In genomic region chr9:130997925-130998595, GRCh38 we compare ENCODE assay signal across 9 cellular contexts. TPM values are rescaled to one million over a fixed set of nuclear protein-coding genes. Genes with fewer than 3 reads are reported as not detected.
DNase-seq lines count a peak whose midpoint lies in the region; ATAC-seq and TF ChIP-seq lines count a peak whose summit lies in the region.
"Had no signal": no experiment of that assay in that cellular context is flagged by ENCODE, and none has a peak within 500 bp of the region (broad histone marks: within the 10 kb centered on the region; RNA-seq: fewer than 3 reads in every experiment).

No MANE protein-coding gene starts in this region.

- no peak overlapping the region for H3K4me3 Mint-ChIP-seq in type B pancreatic cell
- H3K4me3 Mint-ChIP-seq: central memory CD8-positive, alpha-beta T cell had no signal

- H3K27me3 Mint-ChIP-seq in type B pancreatic cell: peaks cover 30% of the 10 kb centered on the region

- peak; percentile 68 for DNase-seq in activated effector memory CD4-positive, alpha-beta T cell treated with anti-CD3 and anti-CD28 coated beads, Interleukin-2, amount 50 U/mL, for 16 hours
- no peak for DNase-seq in activated effector memory CD4-positive, alpha-beta T cell treated with Interleukin-2 at 50 U/mL for 16 hours
- DNase-seq in NCI-H1694 (lab: John Stamatoyannopoulos, UW): peak; percentile 42
- DNase-seq in WERI-Rb-1: peak; percentile 92
- peak; percentile 60 for DNase-seq in epithelial cell of esophagus (ENCODE audit: low read depth)
- peak; percentile 27 for DNase-seq in mucosa of gallbladder (ENCODE audit: low spot score)
- DNase-seq in type B pancreatic cell (ENCODE audit: extremely low spot score, unreplicated experiment): peak; percentile 85

- H3K9me3 ChIP-seq in WERI-Rb-1 (ENCODE audit: severe bottlenecking): no peaks in the 10 kb centered on the region

- no peaks in the 10 kb centered on the region for H3K4me1 Mint-ChIP-seq in type B pancreatic cell (ENCODE audit: unreplicated experiment)
- H3K4me1 Mint-ChIP-seq: central memory CD8-positive, alpha-beta T cell had no signal

- H3K4me3 ChIP-seq in WERI-Rb-1 (ENCODE audit: low read depth, low read length) (no peak overlapping the region), epithelial cell of esophagus (ENCODE audit: low read length) (no peak overlapping the region)

- no peaks in the 10 kb centered on the region for H3K36me3 ChIP-seq in WERI-Rb-1

- TF ChIP-seq CTCF in WERI-Rb-1 (IDR thresholded peaks at IDR 0.05; ENCODE audit: low read depth, low read length) (peak; percentile 95), epithelial cell of esophagus (IDR thresholded peaks at IDR 0.05; ENCODE audit: insufficient read depth, low read depth, low read length, missing control alignments) (peak; percentile 74), type B pancreatic cell (conservative IDR thresholded peaks at IDR 0.05) (peak; percentile 95)

- H3K27ac Mint-ChIP-seq in type B pancreatic cell: no peak overlapping the region

- no peaks in the 10 kb centered on the region for H3K36me3 Mint-ChIP-seq in type B pancreatic cell

- H3K27ac ChIP-seq in WERI-Rb-1: no peak overlapping the region

- H3K27me3 ChIP-seq in WERI-Rb-1 (ENCODE audit: insufficient read depth, low read depth, severe bottlenecking): no peaks in the 10 kb centered on the region

- no peaks in the 10 kb centered on the region for H3K9me3 Mint-ChIP-seq in type B pancreatic cell
- H3K9me3 Mint-ChIP-seq: central memory CD8-positive, alpha-beta T cell had no signal

- ATAC-seq in HG02870 (IDR thresholded peaks at IDR 0.05; ENCODE audit: unreplicated experiment): no peak

RNA-seq across cellular contexts. Expression of gene LAMC3, which starts 10.9 kb away (rescaled TPM):
- total RNA-seq in mucosa of gallbladder (14.2 TPM), type B pancreatic cell (ENCODE audit: low replicate concordance) (0.38 and 7.2 TPM in 2 replicates)

RNA-seq across cellular contexts. Expression of gene FIBCD1, which starts 59.0 kb away (rescaled TPM):
- total RNA-seq in mucosa of gallbladder: 6.0 TPM
- 0.53 and 0.76 TPM in 2 replicates for total RNA-seq in type B pancreatic cell (ENCODE audit: low replicate concordance)
